1 cellular context compared by ENCODE assay signal in the genomic region with DNA sequence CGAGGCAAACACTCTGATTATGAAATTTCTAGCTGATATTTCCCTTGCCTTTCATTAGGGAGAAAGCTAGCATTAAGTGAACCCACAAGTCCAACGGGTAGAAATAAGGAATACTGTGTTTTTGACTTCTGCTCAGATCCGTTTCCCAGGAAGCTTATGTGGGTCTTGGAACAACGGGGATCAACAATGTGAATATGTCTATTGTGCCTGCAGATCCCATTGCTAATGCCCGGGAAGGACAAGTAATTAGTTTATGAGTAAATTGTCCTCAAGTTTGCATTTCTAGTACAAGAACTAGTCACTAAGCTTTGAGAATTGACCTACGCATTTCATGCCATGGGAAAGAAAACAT.
TF ChIP-seq lines count a peak whose summit lies in the region.

No MANE protein-coding gene starts in this region.

TF ChIP-seq in SK-N-SH treated with all-trans-retinoic acid at 6 μM for 48 hours, 23 proteins besides CTCF, POLR2A, EP300 and RAD21 (continued from another document):
- TF ChIP-seq POU6F1 (CRISPR knock-in tag; IDR thresholded peaks at IDR 0.05; ENCODE audit: borderline replicate concordance, low read depth), result no peak
- no peak for TF ChIP-seq TCF4 (CRISPR knock-in tag; IDR thresholded peaks at IDR 0.05; ENCODE audit: borderline replicate concordance)
- TF ChIP-seq ARNTL (CRISPR knock-in tag; IDR thresholded peaks at IDR 0.05; ENCODE audit: borderline replicate concordance, low read depth), result no peak
- no peak for TF ChIP-seq CSDC2 (CRISPR knock-in tag; IDR thresholded peaks at IDR 0.05)
- TF ChIP-seq BACH2 (CRISPR knock-in tag; IDR thresholded peaks at IDR 0.05; ENCODE audit: borderline replicate concordance), result no peak
TF ChIP-seq in SK-N-SH treated with all-trans-retinoic acid at 6 μM for 48 hours: peak in this region for 0.
